In genomic region chr2:218961651-218962570, GRCh38 we compare ENCODE assay signal across 11 cellular contexts. TPM values are rescaled to one million over a fixed set of nuclear protein-coding genes. Genes with fewer than 3 reads are reported as not detected.
DNase-seq lines count a peak whose midpoint lies in the region; ATAC-seq and TF ChIP-seq lines count a peak whose summit lies in the region.
"Had no signal": no experiment of that assay in that cellular context is flagged by ENCODE, and none has a peak within 500 bp of the region (broad histone marks: within the 10 kb centered on the region; RNA-seq: fewer than 3 reads in every experiment).

No MANE protein-coding gene starts in this region.

- peak overlapping the region in 58 of 59 donors; percentile 29 to 78 (median 62) for H3K4me3 ChIP-seq in dorsolateral prefrontal cortex

- peaks cover 0 to 87% (median 49%) of the 10 kb centered on the region in 45 donors for H3K27me3 ChIP-seq in dorsolateral prefrontal cortex

- peak overlapping the region in 3 of 59 donors; percentile 1 to 77 (median 33) for H3K27ac ChIP-seq in dorsolateral prefrontal cortex

- TF ChIP-seq CTCF in dorsolateral prefrontal cortex (IDR thresholded peaks at IDR 0.05 in 54 of 56, conservative IDR thresholded peaks at IDR 0.05 in 2 of 56; ENCODE audit: low read depth in 1 of 56, partially characterized antibody in 56 of 56), result no peak

- peak; percentile 26 for DNase-seq in ACHN
- DNase-seq in DMS53 (lab: John Stamatoyannopoulos, UW), result peak; percentile 82
- DNase-seq in NCI-H2196 treated with DMSO at 0.1 percent for 48 hours (lab: John Stamatoyannopoulos, UW; ENCODE audit: unreplicated experiment), result peak; percentile 59
- no peak for DNase-seq in dorsolateral prefrontal cortex
- DNase-seq in inferior parietal cortex (ENCODE audit: extremely low spot score), result no peak
- DNase-seq in EL, result no peak
- DNase-seq: GDM1 had no signal

- intact Hi-C loops in dorsolateral prefrontal cortex (cut with DNase I), result loop anchor here (5.0 kb wide), 2 partner anchors 65 to 70 kb away; no protein-coding TSS in a partner anchor

- no peak for ATAC-seq in HG02623 (IDR thresholded peaks at IDR 0.05; ENCODE audit: unreplicated experiment)
- ATAC-seq in HG02798 (IDR thresholded peaks at IDR 0.05; ENCODE audit: poor library complexity, unreplicated experiment), result no peak
- ATAC-seq: Right ventricle myocardium inferior had no signal

- in situ Hi-C loops in ACHN (cut with HindIII; ENCODE audit: low pct_ligation_motif_present, low pct_unique_long_range_greater_than_20kb, low sequenced_read_pairs), result no loop called here

RNA-seq across cellular contexts. Expression of gene CDK5R2, which starts 2.4 kb away (rescaled TPM):
- total RNA-seq in dorsolateral prefrontal cortex, result 10 to 100 TPM; 19.1 to 99.0 (median 62.6) TPM
- total RNA-seq: Right ventricle myocardium inferior had no signal

RNA-seq across cellular contexts. Expression of gene FEV, which starts 23.1 kb away (rescaled TPM):
- total RNA-seq in dorsolateral prefrontal cortex, result 1 to 10 TPM in 7 of 120 experiments, under 1 TPM in 55, not detected in 58; 0.23 to 2.2 (median 0.44) TPM
- total RNA-seq: cerebellum, Right ventricle myocardium inferior had no signal

RNA-seq across cellular contexts. Expression of gene CRYBA2, which starts 31.3 kb away (rescaled TPM):
- 1 to 10 TPM in 65 of 120 experiments, under 1 TPM in 14, not detected in 41; 0.57 to 5.4 (median 1.4) TPM for total RNA-seq in dorsolateral prefrontal cortex
- total RNA-seq: cerebellum, Right ventricle myocardium inferior had no signal

Comparison
In these comparisons a context has a peak if more than half of its experiments do, and no peak if none do; other contexts are left out.
1. DNase-seq: peak in ACHN (single experiment), DMS53 (single experiment) and NCI-H2196 treated with DMSO at 0.1 percent for 48 hours (single experiment); none in dorsolateral prefrontal cortex (0 of 10), inferior parietal cortex (single experiment) and EL (single experiment).